Comparison of ENCODE assay signal across 9 cellular contexts in the genomic region with DNA sequence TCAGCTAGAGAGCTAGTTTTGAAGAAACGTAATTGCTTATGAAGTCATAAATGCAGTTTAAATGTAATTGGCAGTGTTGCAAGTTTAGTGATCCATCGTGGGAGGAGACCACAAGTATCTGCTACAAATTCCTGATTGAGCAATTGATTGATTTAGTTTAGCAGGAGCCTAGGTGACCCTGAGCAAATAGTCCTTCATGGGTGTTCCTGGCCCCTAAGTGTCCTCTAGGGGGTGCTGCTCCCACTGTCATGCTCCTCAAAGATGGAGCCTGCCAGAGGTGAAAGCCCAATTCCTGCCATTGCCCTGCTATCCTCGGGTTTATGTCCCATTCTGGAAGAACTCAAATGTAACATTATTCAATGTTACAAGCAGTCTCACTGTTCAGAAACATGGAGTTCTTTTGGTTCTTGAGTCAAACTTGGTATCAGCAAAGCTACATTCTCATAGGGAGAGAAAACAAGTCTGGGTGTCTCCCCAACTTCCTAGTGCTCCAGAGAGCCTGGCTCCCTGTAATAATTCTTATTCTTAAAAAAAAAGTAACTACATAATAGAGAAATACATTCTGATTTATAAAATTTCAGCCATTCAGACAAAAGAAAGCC. TPM values are rescaled to one million over a fixed set of nuclear protein-coding genes. Genes with fewer than 3 reads are reported as not detected.
DNase-seq lines count a peak whose midpoint lies in the region; ATAC-seq and TF ChIP-seq lines count a peak whose summit lies in the region.
"Had no signal": no experiment of that assay in that cellular context is flagged by ENCODE, and none has a peak within 500 bp of the region (broad histone marks: within the 10 kb centered on the region; RNA-seq: fewer than 3 reads in every experiment).

No MANE protein-coding gene starts in this region.

- no peak for TF ChIP-seq EP300 in sigmoid colon (IDR thresholded peaks at IDR 0.05)

- no peaks in the 10 kb centered on the region for H3K4me1 ChIP-seq in KMS-11 (ENCODE audit: low read depth, poor library complexity, severe bottlenecking)
- no peaks in the 10 kb centered on the region for H3K4me1 ChIP-seq in heart left ventricle
- H3K4me1 ChIP-seq in sigmoid colon = no peaks in the 10 kb centered on the region
- H3K4me1 ChIP-seq: BLaER1 had no signal

- no peak overlapping the region for H3K27ac Mint-ChIP-seq in activated naive CD4-positive, alpha-beta T cell treated with anti-CD3 and anti-CD28 coated beads, Interleukin-2, amount 10 ng/mL, durations not matched to agents 7 days and 5 days

- no peaks in the 10 kb centered on the region for H3K36me3 Mint-ChIP-seq in activated naive CD4-positive, alpha-beta T cell treated with anti-CD3 and anti-CD28 coated beads, Interleukin-2, amount 10 ng/mL, durations not matched to agents 7 days and 5 days

- H4K20me1 ChIP-seq in KMS-11 (ENCODE audit: insufficient read depth) = no peaks in the 10 kb centered on the region
- H4K20me1 ChIP-seq: BLaER1 had no signal

- H3K9me3 ChIP-seq in heart left ventricle (no peaks in the 10 kb centered on the region), sigmoid colon (no peaks in the 10 kb centered on the region)
- H3K9me3 ChIP-seq: BLaER1 had no signal

- H3K27me3 ChIP-seq in KMS-11 (ENCODE audit: insufficient read depth, low read depth) (no peaks in the 10 kb centered on the region), heart left ventricle (no peaks in the 10 kb centered on the region), sigmoid colon (no peaks in the 10 kb centered on the region)
- H3K27me3 ChIP-seq: BLaER1 had no signal

- WGBS in heart left ventricle, 4 donors = 40 to 59% (median 53%) methylated on average over 3 of the region's 3 CpGs
- 36 to 49% methylated on average over 3 of the region's 3 CpGs for WGBS in sigmoid colon, 2 donors

- H3K79me2 ChIP-seq in KMS-11 (ENCODE audit: insufficient read depth, low read depth) = no peaks in the 10 kb centered on the region

- H3K4me2 ChIP-seq in KMS-11 = no peak overlapping the region
- H3K4me2 ChIP-seq: BLaER1 had no signal

- peaks cover 7% of the 10 kb centered on the region for H3K4me1 Mint-ChIP-seq in activated naive CD4-positive, alpha-beta T cell treated with anti-CD3 and anti-CD28 coated beads, Interleukin-2, amount 10 ng/mL, durations not matched to agents 7 days and 5 days

- no peaks in the 10 kb centered on the region for H3K9me3 Mint-ChIP-seq in activated naive CD4-positive, alpha-beta T cell treated with anti-CD3 and anti-CD28 coated beads, Interleukin-2, amount 10 ng/mL, durations not matched to agents 7 days and 5 days

- TF ChIP-seq POLR2A in heart left ventricle (IDR thresholded peaks at IDR 0.05) (no peak), sigmoid colon (IDR thresholded peaks at IDR 0.05) (no peak)

- H3K27ac ChIP-seq in KMS-11 = no peak overlapping the region
- no peak overlapping the region for H3K27ac ChIP-seq in heart left ventricle
- no peak overlapping the region for H3K27ac ChIP-seq in sigmoid colon
- H3K27ac ChIP-seq: BLaER1 had no signal

- H3K9ac ChIP-seq in KMS-11 = no peak overlapping the region
- H3K9ac ChIP-seq: BLaER1 had no signal

- H3K4me3 Mint-ChIP-seq in activated naive CD4-positive, alpha-beta T cell treated with anti-CD3 and anti-CD28 coated beads, Interleukin-2, amount 10 ng/mL, durations not matched to agents 7 days and 5 days = no peak overlapping the region

- DNase-seq in NCI-H1417 (lab: John Stamatoyannopoulos, UW) (peak; percentile 13 to 69 (median 54)), NCI-H1417 treated with DMSO at 0.1 percent for 48 hours (lab: John Stamatoyannopoulos, UW) (no peak), heart left ventricle (peak; percentile 51 to 64 (median 54)), sigmoid colon (peak; percentile 71)
- DNase-seq in activated naive CD4-positive, alpha-beta T cell treated with anti-CD3 and anti-CD28 coated beads, Interleukin-2, amount 10 ng/mL, durations not matched to agents 7 days and 5 days = peak; percentile 84

- CTCF ChIA-PET in activated naive CD4-positive, alpha-beta T cell treated with anti-CD3 and anti-CD28 coated beads, Interleukin-2, amount 10 ng/mL, durations not matched to agents 7 days and 5 days (lab: Charles Lee) = interaction anchor here (0.6 to 3.0 kb wide), 12 partner anchors 11 to 231 kb away, joined by 3 to 15 read pairs (median 4); no protein-coding TSS in a partner anchor

- TF ChIP-seq CTCF in KMS-11 (conservative IDR thresholded peaks at IDR 0.05; ENCODE audit: low read depth, low read length) = peak; percentile 92
- peak; percentile 54 to 82 (median 69) for TF ChIP-seq CTCF in heart left ventricle (IDR thresholded peaks at IDR 0.05)
- peak; percentile 48 to 77 (median 52) for TF ChIP-seq CTCF in sigmoid colon (IDR thresholded peaks at IDR 0.05)

- H3K27me3 Mint-ChIP-seq in activated naive CD4-positive, alpha-beta T cell treated with anti-CD3 and anti-CD28 coated beads, Interleukin-2, amount 10 ng/mL, durations not matched to agents 7 days and 5 days = no peaks in the 10 kb centered on the region

- peak; percentile 87 for ATAC-seq in SK-N-SH treated with all-trans-retinoic acid at 6 μM for 48 hours
- peak in 3 of 4 donors; percentile 76 to 80 (median 77) for ATAC-seq in heart left ventricle
- no peak for ATAC-seq in GM19328 (IDR thresholded peaks at IDR 0.05; ENCODE audit: unreplicated experiment)

- H3K4me3 ChIP-seq in KMS-11 (IDR thresholded peaks at IDR 0.05; ENCODE audit: insufficient read depth, low read depth, low read length) (no peak overlapping the region), heart left ventricle (no peak overlapping the region), sigmoid colon (no peak overlapping the region)
- H3K4me3 ChIP-seq: BLaER1 had no signal

- H2AFZ ChIP-seq in KMS-11 (ENCODE audit: low read depth) = no peak overlapping the region

- H3K36me3 ChIP-seq in KMS-11 (ENCODE audit: insufficient read depth) (no peaks in the 10 kb centered on the region), heart left ventricle (peaks cover 0 to 2% (median 0%) of the 10 kb centered on the region in 9 donors), sigmoid colon (no peaks in the 10 kb centered on the region)

- intact Hi-C loops in heart left ventricle (cut with DNase I) (loop anchor here in 9 of 10 donors (1.0 to 5.0 kb wide), 6 partner anchors 129 to 134 kb away; partner anchors contain the start of gene PIGZ (in 3 of the 9)), sigmoid colon (cut with DNase I) (loop anchor here (2.0 kb wide), 1 partner anchor 131 kb away; the partner anchor contains the start of gene PIGZ)

TF ChIP-seq in SK-N-SH treated with all-trans-retinoic acid at 6 μM for 48 hours, 23 proteins besides CTCF, POLR2A, EP300 and RAD21 (continues in another document):
- no peak for TF ChIP-seq RARB (CRISPR knock-in tag; IDR thresholded peaks at IDR 0.05)
- TF ChIP-seq ZNF565 (CRISPR knock-in tag; conservative IDR thresholded peaks at IDR 0.05; ENCODE audit: low read depth) = no peak
- no peak for TF ChIP-seq OSR1 (CRISPR knock-in tag; IDR thresholded peaks at IDR 0.05)
- no peak for TF ChIP-seq ESRRG (CRISPR knock-in tag; IDR thresholded peaks at IDR 0.05)
- TF ChIP-seq TSHZ2 (CRISPR knock-in tag; IDR thresholded peaks at IDR 0.05) = no peak
- TF ChIP-seq ZFP3 (CRISPR knock-in tag; IDR thresholded peaks at IDR 0.05) = no peak
- no peak for TF ChIP-seq ZNF8 (CRISPR knock-in tag; IDR thresholded peaks at IDR 0.05)
- TF ChIP-seq ZFP30 (CRISPR knock-in tag; IDR thresholded peaks at IDR 0.05) = no peak
- no peak for TF ChIP-seq GLIS3 (CRISPR knock-in tag; IDR thresholded peaks at IDR 0.05)
- TF ChIP-seq, protein P1, sequence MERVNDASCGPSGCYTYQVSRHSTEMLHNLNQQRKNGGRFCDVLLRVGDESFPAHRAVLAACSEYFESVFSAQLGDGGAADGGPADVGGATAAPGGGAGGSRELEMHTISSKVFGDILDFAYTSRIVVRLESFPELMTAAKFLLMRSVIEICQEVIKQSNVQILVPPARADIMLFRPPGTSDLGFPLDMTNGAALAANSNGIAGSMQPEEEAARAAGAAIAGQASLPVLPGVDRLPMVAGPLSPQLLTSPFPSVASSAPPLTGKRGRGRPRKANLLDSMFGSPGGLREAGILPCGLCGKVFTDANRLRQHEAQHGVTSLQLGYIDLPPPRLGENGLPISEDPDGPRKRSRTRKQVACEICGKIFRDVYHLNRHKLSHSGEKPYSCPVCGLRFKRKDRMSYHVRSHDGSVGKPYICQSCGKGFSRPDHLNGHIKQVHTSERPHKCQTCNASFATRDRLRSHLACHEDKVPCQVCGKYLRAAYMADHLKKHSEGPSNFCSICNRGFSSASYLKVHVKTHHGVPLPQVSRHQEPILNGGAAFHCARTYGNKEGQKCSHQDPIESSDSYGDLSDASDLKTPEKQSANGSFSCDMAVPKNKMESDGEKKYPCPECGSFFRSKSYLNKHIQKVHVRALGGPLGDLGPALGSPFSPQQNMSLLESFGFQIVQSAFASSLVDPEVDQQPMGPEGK (CRISPR knock-in tag; IDR thresholded peaks at IDR 0.05; ENCODE audit: borderline replicate concordance) = no peak
- TF ChIP-seq TCF4 (CRISPR knock-in tag; IDR thresholded peaks at IDR 0.05; ENCODE audit: borderline replicate concordance) = no peak
- TF ChIP-seq BACH2 (CRISPR knock-in tag; IDR thresholded peaks at IDR 0.05; ENCODE audit: borderline replicate concordance) = no peak

RNA-seq across cellular contexts. Expression of gene SENP5, which starts 29.8 kb away (rescaled TPM):
- total RNA-seq in heart left ventricle (10 to 100 TPM; 16.8 to 28.5 (median 22.9) TPM), sigmoid colon (10 to 100 TPM; 41.5 to 54.6 (median 45.8) TPM)
- polyA plus RNA-seq in heart left ventricle (10 to 100 TPM in 1 of 2 donors, 1 to 10 TPM in 1; 7.0 to 12.9 TPM), sigmoid colon (10 to 100 TPM in 1 of 3 donors, 1 to 10 TPM in 2; 4.2 to 10.5 (median 7.4) TPM)
